13 cellular contexts compared by ENCODE assay signal in the genomic region with DNA sequence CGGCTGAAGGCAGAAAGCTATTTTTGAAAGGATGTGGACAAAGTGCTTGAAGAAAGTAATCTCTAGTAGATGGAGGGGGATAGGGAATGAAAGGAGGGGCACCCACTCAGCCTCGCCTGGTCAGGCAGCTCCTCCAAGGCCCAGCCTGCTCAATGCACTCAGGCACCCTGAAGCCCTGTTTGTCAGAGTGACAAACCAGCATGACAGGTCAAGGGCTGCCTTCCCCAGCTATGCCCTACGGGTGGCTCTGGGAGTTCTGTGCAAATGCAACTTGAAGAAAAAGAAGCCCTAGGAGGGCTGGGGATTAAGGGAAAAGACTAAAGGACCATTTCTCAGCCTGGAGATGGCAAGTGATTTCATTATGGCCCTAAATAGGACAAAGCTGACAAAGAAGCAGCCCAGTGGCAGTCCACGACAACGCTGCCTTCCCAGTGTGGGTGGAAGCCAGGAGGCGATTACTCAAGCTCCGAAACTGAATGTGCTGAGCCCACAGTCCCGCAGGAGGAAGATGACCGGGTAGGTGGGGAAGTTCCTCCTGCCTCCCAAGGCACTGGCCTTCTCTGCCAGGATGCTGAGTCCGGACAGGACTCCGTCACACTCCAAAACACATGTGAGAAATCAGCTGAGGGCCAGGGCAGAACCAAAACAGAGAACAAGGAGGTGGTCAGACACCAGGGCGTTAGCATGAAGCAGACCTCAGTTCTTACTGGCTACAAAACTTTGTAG. TPM values are rescaled to one million over a fixed set of nuclear protein-coding genes. Genes with fewer than 3 reads are reported as not detected.
A peak's percentile ranks its signal among the peaks of the same experiment; 100 is the strongest.
DNase-seq lines count a peak whose midpoint lies in the region; ATAC-seq and TF ChIP-seq lines count a peak whose summit lies in the region.
"Had no signal": no experiment of that assay in that cellular context is flagged by ENCODE, and none has a peak within 500 bp of the region (broad histone marks: within the 10 kb centered on the region; RNA-seq: fewer than 3 reads in every experiment).

No MANE protein-coding gene starts in this region.

- H3K36me3 Mint-ChIP-seq in activated CD4-positive, alpha-beta memory T cell treated with anti-CD3 and anti-CD28 coated beads for 36 hours: peaks cover 6% of the 10 kb centered on the region
- peaks cover 3% of the 10 kb centered on the region for H3K36me3 Mint-ChIP-seq in activated CD4-positive, alpha-beta memory T cell treated with anti-CD3 and anti-CD28 coated beads, Interleukin-2, amount 10 ng/mL, durations not matched to agents 7 days and 5 days (ENCODE audit: low read depth)
- peaks cover 16% of the 10 kb centered on the region for H3K36me3 Mint-ChIP-seq in neural crest cell (ENCODE audit: low read depth)
- no peaks in the 10 kb centered on the region for H3K36me3 Mint-ChIP-seq in natural killer cell treated with Interleukin-12 subunit alpha and Interleukin-12 subunit beta and Interleukin-15 and Interleukin-18, amount 100 ng/mL, for 72 hours

- no peaks in the 10 kb centered on the region for H3K27me3 Mint-ChIP-seq in activated CD4-positive, alpha-beta memory T cell treated with anti-CD3 and anti-CD28 coated beads for 36 hours
- H3K27me3 Mint-ChIP-seq in activated CD4-positive, alpha-beta memory T cell treated with anti-CD3 and anti-CD28 coated beads, Interleukin-2, amount 10 ng/mL, durations not matched to agents 7 days and 5 days: no peaks in the 10 kb centered on the region
- no peaks in the 10 kb centered on the region for H3K27me3 Mint-ChIP-seq in neural crest cell (ENCODE audit: low read depth)
- no peaks in the 10 kb centered on the region for H3K27me3 Mint-ChIP-seq in natural killer cell treated with Interleukin-12 subunit alpha and Interleukin-12 subunit beta and Interleukin-15 and Interleukin-18, amount 100 ng/mL, for 72 hours

- no peaks in the 10 kb centered on the region for H3K4me1 ChIP-seq in upper lobe of right lung

- intact Hi-C loops in activated CD4-positive, alpha-beta memory T cell treated with anti-CD3 and anti-CD28 coated beads for 36 hours (cut with micrococcal nuclease): no loop called here
- intact Hi-C loops in upper lobe of right lung (cut with DNase I): no loop called here

- no peak overlapping the region for H3K4me3 ChIP-seq in upper lobe of right lung

- H3K36me3 ChIP-seq in upper lobe of right lung: peaks cover 17% of the 10 kb centered on the region

- no peak overlapping the region for H3K4me3 Mint-ChIP-seq in activated CD4-positive, alpha-beta memory T cell treated with anti-CD3 and anti-CD28 coated beads for 36 hours
- H3K4me3 Mint-ChIP-seq in activated CD4-positive, alpha-beta memory T cell treated with anti-CD3 and anti-CD28 coated beads, Interleukin-2, amount 10 ng/mL, durations not matched to agents 7 days and 5 days: no peak overlapping the region
- no peak overlapping the region for H3K4me3 Mint-ChIP-seq in neural crest cell
- no peak overlapping the region for H3K4me3 Mint-ChIP-seq in natural killer cell treated with Interleukin-12 subunit alpha and Interleukin-12 subunit beta and Interleukin-15 and Interleukin-18, amount 100 ng/mL, for 72 hours

- H3K27me3 ChIP-seq in upper lobe of right lung: no peaks in the 10 kb centered on the region

- ATAC-seq in upper lobe of right lung (peak; percentile 95), HG03097 (IDR thresholded peaks at IDR 0.05; ENCODE audit: low FRiP score, unreplicated experiment) (no peak)
- ATAC-seq in natural killer cell treated with Interleukin-12 subunit alpha and Interleukin-12 subunit beta and Interleukin-15 and Interleukin-18, amount 100 ng/mL, for 72 hours: no peak
- ATAC-seq: activated CD4-positive, CD25-positive, alpha-beta regulatory T cell treated with anti-CD3 and anti-CD28 coated beads, Interleukin-2, amount 50 U/mL, for 24 hours had no signal

- peak; percentile 28 for DNase-seq in activated CD4-positive, alpha-beta memory T cell treated with anti-CD3 and anti-CD28 coated beads for 36 hours
- no peak for DNase-seq in activated CD4-positive, alpha-beta memory T cell treated with anti-CD3 and anti-CD28 coated beads, Interleukin-2, amount 10 ng/mL, durations not matched to agents 7 days and 5 days
- DNase-seq in globus pallidus (ENCODE audit: low spot score): peak; percentile 80
- DNase-seq in neural crest cell (ENCODE audit: low read depth, low spot score): no peak
- peak; percentile 80 for DNase-seq in upper lobe of right lung
- no peak for DNase-seq in natural killer cell treated with Interleukin-12 subunit alpha and Interleukin-12 subunit beta and Interleukin-15 and Interleukin-18, amount 100 ng/mL, for 72 hours (ENCODE audit: low spot score)
- no peak for DNase-seq in NCI-H524 treated with DMSO at 0.1 percent for 48 hours (lab: John Stamatoyannopoulos, UW)
- DNase-seq: activated gamma-delta T cell, dermis blood vessel endothelial cell, NCI-H446, SHP77 treated with DMSO at 0.1 percent for 48 hours had no signal

- H3K27ac Mint-ChIP-seq in activated CD4-positive, alpha-beta memory T cell treated with anti-CD3 and anti-CD28 coated beads for 36 hours: no peak overlapping the region
- no peak overlapping the region for H3K27ac Mint-ChIP-seq in activated CD4-positive, alpha-beta memory T cell treated with anti-CD3 and anti-CD28 coated beads, Interleukin-2, amount 10 ng/mL, durations not matched to agents 7 days and 5 days
- peak overlapping the region; percentile 36 for H3K27ac Mint-ChIP-seq in neural crest cell (ENCODE audit: unreplicated experiment)
- H3K27ac Mint-ChIP-seq in natural killer cell treated with Interleukin-12 subunit alpha and Interleukin-12 subunit beta and Interleukin-15 and Interleukin-18, amount 100 ng/mL, for 72 hours: no peak overlapping the region

- POLR2A ChIA-PET in activated CD4-positive, alpha-beta memory T cell treated with anti-CD3 and anti-CD28 coated beads for 36 hours (lab: Charles Lee): no interaction called here
- POLR2A ChIA-PET in activated CD4-positive, alpha-beta memory T cell treated with anti-CD3 and anti-CD28 coated beads, Interleukin-2, amount 10 ng/mL, durations not matched to agents 7 days and 5 days (lab: Charles Lee): interaction anchor here (1.0 to 1.3 kb wide), 2 partner anchors 9 to 14 kb away, joined by 3 read pairs; no protein-coding TSS in a partner anchor

- no peak for TF ChIP-seq CTCF in neural crest cell (conservative IDR thresholded peaks at IDR 0.05)
- no peak for TF ChIP-seq CTCF in upper lobe of right lung (IDR thresholded peaks at IDR 0.05)

- no peaks in the 10 kb centered on the region for H3K9me3 ChIP-seq in upper lobe of right lung

- H3K27ac ChIP-seq in upper lobe of right lung: no peak overlapping the region

- H3K9me3 Mint-ChIP-seq in activated CD4-positive, alpha-beta memory T cell treated with anti-CD3 and anti-CD28 coated beads for 36 hours: no peaks in the 10 kb centered on the region
- H3K9me3 Mint-ChIP-seq in activated CD4-positive, alpha-beta memory T cell treated with anti-CD3 and anti-CD28 coated beads, Interleukin-2, amount 10 ng/mL, durations not matched to agents 7 days and 5 days: no peaks in the 10 kb centered on the region
- no peaks in the 10 kb centered on the region for H3K9me3 Mint-ChIP-seq in neural crest cell
- no peaks in the 10 kb centered on the region for H3K9me3 Mint-ChIP-seq in natural killer cell treated with Interleukin-12 subunit alpha and Interleukin-12 subunit beta and Interleukin-15 and Interleukin-18, amount 100 ng/mL, for 72 hours

- CTCF ChIA-PET in activated CD4-positive, alpha-beta memory T cell treated with anti-CD3 and anti-CD28 coated beads for 36 hours (lab: Charles Lee): interaction anchor here (0.9 to 1.6 kb wide), 3 partner anchors 9 to 17 kb away, joined by 3 to 9 read pairs (median 4); no protein-coding TSS in a partner anchor
- CTCF ChIA-PET in activated CD4-positive, alpha-beta memory T cell treated with anti-CD3 and anti-CD28 coated beads, Interleukin-2, amount 10 ng/mL, durations not matched to agents 7 days and 5 days (lab: Charles Lee): interaction anchor here (0.8 kb wide), 1 partner anchor 13 kb away, joined by 3 read pairs; no protein-coding TSS in a partner anchor

- peaks cover 10% of the 10 kb centered on the region for H3K4me1 Mint-ChIP-seq in activated CD4-positive, alpha-beta memory T cell treated with anti-CD3 and anti-CD28 coated beads for 36 hours (ENCODE audit: low read depth)
- H3K4me1 Mint-ChIP-seq in activated CD4-positive, alpha-beta memory T cell treated with anti-CD3 and anti-CD28 coated beads, Interleukin-2, amount 10 ng/mL, durations not matched to agents 7 days and 5 days: no peaks in the 10 kb centered on the region
- peaks cover 27% of the 10 kb centered on the region for H3K4me1 Mint-ChIP-seq in neural crest cell
- H3K4me1 Mint-ChIP-seq in natural killer cell treated with Interleukin-12 subunit alpha and Interleukin-12 subunit beta and Interleukin-15 and Interleukin-18, amount 100 ng/mL, for 72 hours (ENCODE audit: low read depth in 2 of 2): no peaks in the 10 kb centered on the region

RNA-seq across cellular contexts. Expression of gene LIPA, which starts 16.3 kb away (rescaled TPM):
- 10 to 100 TPM; 22.7 to 23.8 TPM for total RNA-seq in activated CD4-positive, alpha-beta memory T cell treated with anti-CD3 and anti-CD28 coated beads for 36 hours
- 10 to 100 TPM; 40.3 to 42.4 TPM for total RNA-seq in activated CD4-positive, alpha-beta memory T cell treated with anti-CD3 and anti-CD28 coated beads, Interleukin-2, amount 10 ng/mL, durations not matched to agents 7 days and 5 days
- total RNA-seq in neural crest cell: 37.2 and 38.1 TPM in 2 replicates
- 194 TPM for total RNA-seq in upper lobe of right lung
- 10 to 100 TPM; 13.0 to 24.8 TPM for total RNA-seq in natural killer cell treated with Interleukin-12 subunit alpha and Interleukin-12 subunit beta and Interleukin-15 and Interleukin-18, amount 100 ng/mL, for 72 hours

RNA-seq across cellular contexts. Expression of gene CH25H, which starts 28.1 kb away (rescaled TPM):
- total RNA-seq in activated CD4-positive, alpha-beta memory T cell treated with anti-CD3 and anti-CD28 coated beads for 36 hours: under 1 TPM in 1 of 2 experiments, not detected in 1; 0.12 TPM
- not detected for total RNA-seq in activated CD4-positive, alpha-beta memory T cell treated with anti-CD3 and anti-CD28 coated beads, Interleukin-2, amount 10 ng/mL, durations not matched to agents 7 days and 5 days
- total RNA-seq in neural crest cell: not detected in 2 replicates
- total RNA-seq in upper lobe of right lung: 7.8 TPM
- total RNA-seq in natural killer cell treated with Interleukin-12 subunit alpha and Interleukin-12 subunit beta and Interleukin-15 and Interleukin-18, amount 100 ng/mL, for 72 hours: not detected

Comparison
In these comparisons a context has a peak if more than half of its experiments do, and no peak if none do; other contexts are left out.
1. DNase-seq: peak in activated CD4-positive, alpha-beta memory T cell treated with anti-CD3 and anti-CD28 coated beads for 36 hours (single experiment), globus pallidus (single experiment) and upper lobe of right lung (single experiment); none in activated CD4-positive, alpha-beta memory T cell treated with anti-CD3 and anti-CD28 coated beads, Interleukin-2, amount 10 ng/mL, durations not matched to agents 7 days and 5 days (single experiment), neural crest cell (single experiment), natural killer cell treated with Interleukin-12 subunit alpha and Interleukin-12 subunit beta and Interleukin-15 and Interleukin-18, amount 100 ng/mL, for 72 hours (single experiment) and NCI-H524 treated with DMSO at 0.1 percent for 48 hours (single experiment).